In the genomic region with DNA sequence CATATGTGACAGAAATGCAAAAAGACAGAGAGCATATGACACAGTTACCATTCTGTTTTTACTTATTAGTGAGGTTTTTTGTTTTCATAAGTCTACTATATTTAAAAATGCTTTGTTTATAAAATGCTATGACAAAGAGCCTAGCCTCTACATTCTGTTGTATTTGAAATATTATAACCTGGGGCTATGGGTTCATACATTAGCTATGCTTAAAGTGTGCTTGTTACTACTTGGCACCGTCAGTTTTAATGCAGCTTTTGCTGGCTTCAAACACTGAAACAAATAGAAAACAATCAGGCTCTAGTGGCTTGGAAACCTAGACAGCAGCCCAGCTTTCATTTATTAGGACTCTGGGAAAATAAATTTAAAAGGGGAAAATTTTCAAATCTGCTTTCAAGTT, we compare ENCODE assay signal across 18 cellular contexts.
A peak's percentile ranks its signal among the peaks of the same experiment; 100 is the strongest.
DNase-seq lines count a peak whose midpoint lies in the region; ATAC-seq and TF ChIP-seq lines count a peak whose summit lies in the region.
"Had no signal": no experiment of that assay in that cellular context is flagged by ENCODE, and none has a peak within 500 bp of the region (broad histone marks: within the 10 kb centered on the region; RNA-seq: fewer than 3 reads in every experiment).

No MANE protein-coding gene starts in this region.

- no peaks in the 10 kb centered on the region for H3K27me3 ChIP-seq in ascending aorta
- no peaks in the 10 kb centered on the region for H3K27me3 ChIP-seq in heart left ventricle

- H3K27ac ChIP-seq in ascending aorta (no peak overlapping the region), heart left ventricle (no peak overlapping the region)
- H3K27ac ChIP-seq: A549 had no signal

- no peaks in the 10 kb centered on the region for H3K36me3 ChIP-seq in ascending aorta
- H3K36me3 ChIP-seq in heart left ventricle, result no peaks in the 10 kb centered on the region

- H3K4me1 ChIP-seq in ascending aorta, result no peaks in the 10 kb centered on the region
- H3K4me1 ChIP-seq in heart left ventricle, result no peaks in the 10 kb centered on the region
- H3K4me1 ChIP-seq: A549 had no signal

- peak; percentile 22 for DNase-seq in NCI-H1092 (lab: John Stamatoyannopoulos, UW)
- peak; percentile 32 for DNase-seq in NCI-H226
- DNase-seq in fibroblast of gingiva (ENCODE audit: low read depth), result peak; percentile 40
- DNase-seq in pons (ENCODE audit: low spot score), result peak; percentile 34
- DNase-seq in A172 (ENCODE audit: low spot score), result no peak
- DNase-seq in ascending aorta (ENCODE audit: low spot score in 2 of 2), result no peak
- no peak for DNase-seq in heart left ventricle
- DNase-seq: CD4-positive, CD25-positive, alpha-beta regulatory T cell; DMS79 treated with DMSO at 0.1 percent for 48 hours; H7; MV-4-11; NCI-H187 treated with DMSO at 0.1 percent for 48 hours; NCI-H524 treated with DMSO at 0.1 percent for 48 hours; NCI-H82; OCI-M1; SHP77 had no signal

- no peak overlapping the region for H3K4me3 ChIP-seq in ascending aorta
- no peak overlapping the region for H3K4me3 ChIP-seq in heart left ventricle
- H3K4me3 ChIP-seq: A549, GM12878 had no signal

- ATAC-seq in heart left ventricle, result no peak
- ATAC-seq: A549, GM12878 had no signal

- 57 to 74% (median 70%) methylated on average over 1 of the region's 1 CpG for WGBS in heart left ventricle, 4 donors

- TF ChIP-seq CTCF in ascending aorta (IDR thresholded peaks at IDR 0.05), result no peak
- no peak for TF ChIP-seq CTCF in heart left ventricle (IDR thresholded peaks at IDR 0.05)

- intact Hi-C loops in ascending aorta (cut with DNase I) (no loop called here), heart left ventricle (cut with DNase I) (no loop called here)

- H3K9me3 ChIP-seq in ascending aorta, result no peaks in the 10 kb centered on the region
- H3K9me3 ChIP-seq in heart left ventricle, result no peaks in the 10 kb centered on the region
- H3K9me3 ChIP-seq: A549 had no signal

- TF ChIP-seq POLR2A in heart left ventricle (IDR thresholded peaks at IDR 0.05), result no peak

Comparison
In these comparisons a context has a peak if more than half of its experiments do, and no peak if none do; other contexts are left out.
1. DNase-seq: peak in NCI-H1092 (single experiment), NCI-H226 (single experiment), fibroblast of gingiva (single experiment) and pons (single experiment); none in A172 (single experiment), ascending aorta (0 of 2) and heart left ventricle (0 of 5).